ENCODE assay signal across 28 cellular contexts in genomic region chr7:78022165-78022564, GRCh38.
"Had no signal": no experiment of that assay in that cellular context is flagged by ENCODE, and none has a peak within 500 bp of the region (broad histone marks: within the 10 kb centered on the region; RNA-seq: fewer than 3 reads in every experiment).

No MANE protein-coding gene starts in this region.

- H3K4me3 ChIP-seq: neural progenitor cell, ovary, psoas muscle, right lobe of liver, sigmoid colon, smooth muscle cell, spleen, suprapubic skin, testis, tibial artery, transverse colon, upper lobe of right lung, uterus had no signal

- H3K79me2 ChIP-seq: parathyroid adenoma had no signal

- H3K9me3 ChIP-seq: ovary, psoas muscle, right lobe of liver, sigmoid colon, spleen, suprapubic skin, testis, tibial artery, transverse colon, upper lobe of right lung, uterus had no signal

- H3K4me1 ChIP-seq: parathyroid adenoma, uterus had no signal

- H3K9ac ChIP-seq: neural progenitor cell, parathyroid adenoma had no signal

- DNase-seq: natural killer cell; occipital lobe; ovary; posterior cingulate gyrus; psoas muscle; right cardiac atrium; right lobe of liver; sigmoid colon; spleen; stimulated activated CD4-positive, alpha-beta T cell treated with anti-CD3 and anti-CD28 coated beads, Interleukin-12 subunit alpha, Interleukin-12 subunit beta, amount 100 ng/mL, for 4 hours; stimulated activated CD4-positive, alpha-beta T cell treated with anti-CD3 and anti-CD28 coated beads, Interleukin-1b, Interleukin-23, amount 100 ng/mL, for 48 hours; stimulated activated CD4-positive, alpha-beta T cell treated with anti-CD3 and anti-CD28 coated beads, Interleukin-4, amount 100 ng/mL, for 1 hour; stimulated activated CD4-positive, alpha-beta T cell treated with anti-CD3 and anti-CD28 coated beads, Interleukin-4, amount 100 ng/mL, for 4 hours; stimulated activated CD8-positive, alpha-beta memory T cell treated with anti-CD3 and anti-CD28 coated beads, Interleukin-4, amount 100 ng/mL, for 48 hours; stimulated activated naive CD4-positive, alpha-beta T cell; stimulated activated naive CD8-positive, alpha-beta T cell treated with anti-CD3 and anti-CD28 coated beads, Interleukin-15, amount 100 ng/mL, for 72 hours; stimulated activated naive CD8-positive, alpha-beta T cell treated with anti-CD3 and anti-CD28 coated beads, Interleukin-15, Interleukin-2, amounts not matched to agents 100 U/mL and 50 U/mL, for 24 hours; substantia nigra; testis; tibial artery; transverse colon; upper lobe of right lung; uterus had no signal

- H2AFZ ChIP-seq: neural progenitor cell, parathyroid adenoma had no signal

- H3K36me3 ChIP-seq: neural progenitor cell, ovary, right lobe of liver, sigmoid colon, spleen, suprapubic skin, tibial artery, transverse colon, upper lobe of right lung, uterus had no signal

- ATAC-seq: natural killer cell; psoas muscle; right cardiac atrium; right lobe of liver; stimulated activated memory B cell treated with anti-CD40 and anti-IgM and Interleukin-4, amounts not matched to agents 10 μg/mL and 1 μg/mL and 100 μg/mL, for 72 hours; stimulated activated naive CD8-positive, alpha-beta T cell treated with anti-CD3 and anti-CD28 coated beads, Interleukin-15, amount 100 ng/mL, for 72 hours; stimulated activated naive CD8-positive, alpha-beta T cell treated with anti-CD3 and anti-CD28 coated beads, Interleukin-15, Interleukin-2, amounts not matched to agents 100 U/mL and 50 U/mL, for 24 hours; upper lobe of right lung had no signal

- H3K4me2 ChIP-seq: neural progenitor cell, smooth muscle cell had no signal

- H3K27me3 ChIP-seq: ovary, right lobe of liver, sigmoid colon, suprapubic skin, testis, tibial artery, transverse colon, upper lobe of right lung, uterus had no signal

- H3K27ac ChIP-seq: neural progenitor cell, ovary, parathyroid adenoma, psoas muscle, right lobe of liver, sigmoid colon, spleen, suprapubic skin, testis, tibial artery, transverse colon, upper lobe of right lung, uterus had no signal
